Comparison of ENCODE assay signal across 23 cellular contexts in the genomic region with DNA sequence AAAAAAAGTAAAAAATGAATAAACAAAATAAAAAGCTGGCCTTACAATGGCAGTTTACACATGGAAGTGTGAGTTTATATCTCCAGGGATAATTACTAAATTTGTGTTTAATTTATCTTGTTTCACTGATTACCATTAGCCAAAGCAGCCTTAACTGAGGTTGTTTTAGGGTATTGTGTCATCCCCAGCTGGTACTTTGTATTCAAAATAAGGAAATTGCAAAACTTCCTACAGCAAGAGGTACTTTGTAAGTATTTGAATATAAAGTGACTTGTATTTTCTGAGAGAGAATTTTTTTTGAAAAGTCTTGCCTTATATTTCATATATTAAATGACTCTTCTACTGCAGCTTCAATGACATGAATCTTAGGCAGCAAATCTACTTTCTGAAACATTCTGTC. TPM values are rescaled to one million over a fixed set of nuclear protein-coding genes. Genes with fewer than 3 reads are reported as not detected.
DNase-seq lines count a peak whose midpoint lies in the region; ATAC-seq and TF ChIP-seq lines count a peak whose summit lies in the region.
"Had no signal": no experiment of that assay in that cellular context is flagged by ENCODE, and none has a peak within 500 bp of the region (broad histone marks: within the 10 kb centered on the region; RNA-seq: fewer than 3 reads in every experiment).

No MANE protein-coding gene starts in this region.

- no peak overlapping the region for H3K4me3 Mint-ChIP-seq in T-helper 2 cell treated with Interferon-gamma antibody and Interleukin-4, amounts not matched to agents 5 μg/mL and 100 μg/mL, for 36 hours
- no peak overlapping the region for H3K4me3 Mint-ChIP-seq in activated T-helper 17 cell treated with anti-CD3 and anti-CD28 coated beads, Interleukin-2, amount 50 U/mL, for 72 hours
- H3K4me3 Mint-ChIP-seq in activated T-cell treated with anti-CD3 and anti-CD28 coated beads, Interleukin-2, amount 50 U/mL, for 72 hours, result no peak overlapping the region
- H3K4me3 Mint-ChIP-seq: activated CD4-positive, alpha-beta T cell treated with anti-CD3 and anti-CD28 coated beads for 36 hours; nephron had no signal

- no peaks in the 10 kb centered on the region for H3K27me3 Mint-ChIP-seq in T-helper 2 cell treated with Interferon-gamma antibody and Interleukin-4, amounts not matched to agents 5 μg/mL and 100 μg/mL, for 36 hours (ENCODE audit: low read depth)
- no peaks in the 10 kb centered on the region for H3K27me3 Mint-ChIP-seq in activated T-helper 17 cell treated with anti-CD3 and anti-CD28 coated beads, Interleukin-2, amount 50 U/mL, for 72 hours
- no peaks in the 10 kb centered on the region for H3K27me3 Mint-ChIP-seq in activated T-cell treated with anti-CD3 and anti-CD28 coated beads, Interleukin-2, amount 50 U/mL, for 72 hours (ENCODE audit: low read depth)
- H3K27me3 Mint-ChIP-seq: activated CD4-positive, alpha-beta T cell treated with anti-CD3 and anti-CD28 coated beads for 36 hours had no signal

- peaks cover 54% of the 10 kb centered on the region for H3K4me1 Mint-ChIP-seq in T-helper 2 cell treated with Interferon-gamma antibody and Interleukin-4, amounts not matched to agents 5 μg/mL and 100 μg/mL, for 36 hours (ENCODE audit: low read depth)
- peaks cover 42% of the 10 kb centered on the region for H3K4me1 Mint-ChIP-seq in activated T-helper 17 cell treated with anti-CD3 and anti-CD28 coated beads, Interleukin-2, amount 50 U/mL, for 72 hours
- H3K4me1 Mint-ChIP-seq in activated T-cell treated with anti-CD3 and anti-CD28 coated beads, Interleukin-2, amount 50 U/mL, for 72 hours (ENCODE audit: low read depth), result peaks cover 58% of the 10 kb centered on the region

- TF ChIP-seq CTCF in Peyer's patch (IDR thresholded peaks at IDR 0.05), result no peak

- no peak overlapping the region for H3K4me3 ChIP-seq in Karpas-422 (ENCODE audit: low read length)
- H3K4me3 ChIP-seq in Peyer's patch, result no peak overlapping the region
- H3K4me3 ChIP-seq: BLaER1, MG63, suprapubic skin had no signal

- H3K79me2 ChIP-seq in Karpas-422 (ENCODE audit: low read length), result peaks cover 91% of the 10 kb centered on the region

- peak overlapping the region; percentile 69 for H3K27ac Mint-ChIP-seq in T-helper 2 cell treated with Interferon-gamma antibody and Interleukin-4, amounts not matched to agents 5 μg/mL and 100 μg/mL, for 36 hours
- H3K27ac Mint-ChIP-seq in activated T-helper 17 cell treated with anti-CD3 and anti-CD28 coated beads, Interleukin-2, amount 50 U/mL, for 72 hours, result peak overlapping the region; percentile 43
- no peak overlapping the region for H3K27ac Mint-ChIP-seq in activated T-cell treated with anti-CD3 and anti-CD28 coated beads, Interleukin-2, amount 50 U/mL, for 72 hours
- H3K27ac Mint-ChIP-seq: activated CD4-positive, alpha-beta T cell treated with anti-CD3 and anti-CD28 coated beads for 36 hours; nephron had no signal

- H3K9me3 Mint-ChIP-seq in T-helper 2 cell treated with Interferon-gamma antibody and Interleukin-4, amounts not matched to agents 5 μg/mL and 100 μg/mL, for 36 hours, result no peaks in the 10 kb centered on the region
- H3K9me3 Mint-ChIP-seq in activated T-helper 17 cell treated with anti-CD3 and anti-CD28 coated beads, Interleukin-2, amount 50 U/mL, for 72 hours, result no peaks in the 10 kb centered on the region
- no peaks in the 10 kb centered on the region for H3K9me3 Mint-ChIP-seq in activated T-cell treated with anti-CD3 and anti-CD28 coated beads, Interleukin-2, amount 50 U/mL, for 72 hours
- H3K9me3 Mint-ChIP-seq: nephron had no signal

- TF ChIP-seq POLR2A in Peyer's patch (IDR thresholded peaks at IDR 0.05), result no peak

- DNase-seq in T-helper 2 cell treated with Interferon-gamma antibody and Interleukin-4, amounts not matched to agents 5 μg/mL and 100 μg/mL, for 36 hours (ENCODE audit: low spot score), result no peak
- DNase-seq in T-helper 2 cell, result no peak
- DNase-seq in Karpas-422, result peak; percentile 63
- DNase-seq in lung microvascular endothelial cell (ENCODE audit: low read depth in 2 of 2), result peak; percentile 41 to 53
- DNase-seq in Peyer's patch, result no peak
- no peak for DNase-seq in DMS53 (lab: John Stamatoyannopoulos, UW)
- no peak for DNase-seq in activated T-cell treated with anti-CD3 and anti-CD28 coated beads, Interleukin-2, amount 50 U/mL, for 72 hours
- DNase-seq: activated CD4-positive, alpha-beta T cell treated with anti-CD3 and anti-CD28 coated beads for 36 hours; activated naive CD4-positive, alpha-beta T cell; anterior cingulate cortex; effector CD4-positive, alpha-beta T cell; MG63; NCI-H1694 treated with DMSO at 0.1 percent for 48 hours; NCI-H82; posterior cingulate gyrus; SK-N-SH had no signal

- peaks cover 21% of the 10 kb centered on the region for H3K36me3 Mint-ChIP-seq in T-helper 2 cell treated with Interferon-gamma antibody and Interleukin-4, amounts not matched to agents 5 μg/mL and 100 μg/mL, for 36 hours (ENCODE audit: low read depth)
- peaks cover 17% of the 10 kb centered on the region for H3K36me3 Mint-ChIP-seq in activated T-helper 17 cell treated with anti-CD3 and anti-CD28 coated beads, Interleukin-2, amount 50 U/mL, for 72 hours (ENCODE audit: low read depth)
- H3K36me3 Mint-ChIP-seq in activated T-cell treated with anti-CD3 and anti-CD28 coated beads, Interleukin-2, amount 50 U/mL, for 72 hours (ENCODE audit: insufficient read depth in 2 of 2), result peaks cover 0 to 4% of the 10 kb centered on the region in 2 donors

- H3K9me2 ChIP-seq in Karpas-422 (replicated peaks; ENCODE audit: insufficient read depth, low read length), result no peaks in the 10 kb centered on the region
- H3K9me2 ChIP-seq: SK-N-SH had no signal

- H3K4me1 ChIP-seq in Karpas-422 (ENCODE audit: low read length), result peaks cover 41% of the 10 kb centered on the region
- no peaks in the 10 kb centered on the region for H3K4me1 ChIP-seq in Peyer's patch

- H4K20me1 ChIP-seq in Karpas-422 (ENCODE audit: insufficient read depth, low read depth, low read length), result no peaks in the 10 kb centered on the region

- peak overlapping the region; percentile 54 for H3K27ac ChIP-seq in Karpas-422 (ENCODE audit: low read length)
- no peak overlapping the region for H3K27ac ChIP-seq in Peyer's patch
- H3K27ac ChIP-seq: BLaER1, suprapubic skin had no signal

- H3K9me3 ChIP-seq in Karpas-422 (ENCODE audit: low read length), result no peaks in the 10 kb centered on the region
- no peaks in the 10 kb centered on the region for H3K9me3 ChIP-seq in Peyer's patch
- H3K9me3 ChIP-seq: BLaER1, MG63, SK-N-SH, suprapubic skin had no signal

- no peak overlapping the region for H2AFZ ChIP-seq in Karpas-422 (ENCODE audit: low read length)

- no peaks in the 10 kb centered on the region for H3K27me3 ChIP-seq in Karpas-422 (ENCODE audit: low read length)
- no peaks in the 10 kb centered on the region for H3K27me3 ChIP-seq in Peyer's patch
- H3K27me3 ChIP-seq: BLaER1, MG63, suprapubic skin had no signal

- H3K4me2 ChIP-seq in Karpas-422 (ENCODE audit: low read depth, low read length, poor library complexity, severe bottlenecking), result peak overlapping the region; percentile 30
- H3K4me2 ChIP-seq: BLaER1, SK-N-SH had no signal

- H3K9ac ChIP-seq in Karpas-422 (ENCODE audit: low read length), result no peak overlapping the region
- H3K9ac ChIP-seq: BLaER1, SK-N-SH had no signal

- H3K36me3 ChIP-seq in Karpas-422 (ENCODE audit: insufficient read depth, low read length) (peaks cover 6% of the 10 kb centered on the region; the same call in 1 of the 2 replicates), Peyer's patch (no peaks in the 10 kb centered on the region)
- H3K36me3 ChIP-seq: MG63, suprapubic skin had no signal

- no peak for ATAC-seq in activated T-helper 17 cell treated with anti-CD3 and anti-CD28 coated beads, Interleukin-2, amount 50 U/mL, for 72 hours (replicated peaks)
- no peak for ATAC-seq in activated T-cell treated with anti-CD3 and anti-CD28 coated beads, Interleukin-2, amount 50 U/mL, for 72 hours (replicated peaks in 1 of 2)
- ATAC-seq: activated CD4-positive, alpha-beta T cell treated with anti-CD3 and anti-CD28 coated beads for 36 hours; esophagus mucosa; Panc1 had no signal

RNA-seq across cellular contexts. Expression of gene FNTB, which starts 6.6 kb away (rescaled TPM):
- 15.2 and 16.0 TPM in 2 replicates for total RNA-seq in Karpas-422 (2014; rRNA removed; shearing (Covaris generic); ENCODE audit: low replicate concordance)
- total RNA-seq in activated T-helper 17 cell treated with anti-CD3 and anti-CD28 coated beads, Interleukin-2, amount 50 U/mL, for 72 hours, result 10 to 100 TPM; 24.7 to 47.1 TPM
- total RNA-seq in lung microvascular endothelial cell, result 5.0 and 8.5 TPM in 2 replicates
- total RNA-seq in Peyer's patch, result 10 to 100 TPM; 11.9 to 25.6 (median 17.6) TPM
- 10 to 100 TPM; 14.4 to 17.1 TPM for total RNA-seq in activated T-cell treated with anti-CD3 and anti-CD28 coated beads, Interleukin-2, amount 50 U/mL, for 72 hours

RNA-seq across cellular contexts. Expression of gene RAB15, which starts 21.1 kb away (rescaled TPM):
- total RNA-seq in Karpas-422 (2014; rRNA removed; shearing (Covaris generic); ENCODE audit: low replicate concordance), result 0.83 and 1.2 TPM in 2 replicates
- 1 to 10 TPM; 4.3 to 7.2 TPM for total RNA-seq in activated T-helper 17 cell treated with anti-CD3 and anti-CD28 coated beads, Interleukin-2, amount 50 U/mL, for 72 hours
- total RNA-seq in lung microvascular endothelial cell (4.6 and 6.5 TPM in 2 replicates), Peyer's patch (10 to 100 TPM; 17.4 to 29.8 (median 22.4) TPM)
- total RNA-seq in activated T-cell treated with anti-CD3 and anti-CD28 coated beads, Interleukin-2, amount 50 U/mL, for 72 hours, result 1 to 10 TPM; 4.4 to 6.0 TPM

RNA-seq across cellular contexts. Expression of gene GPX2, which starts 50.7 kb away (rescaled TPM):
- not detected in 2 replicates for total RNA-seq in Karpas-422 (2014; rRNA removed; shearing (Covaris generic); ENCODE audit: low replicate concordance)
- total RNA-seq in activated T-helper 17 cell treated with anti-CD3 and anti-CD28 coated beads, Interleukin-2, amount 50 U/mL, for 72 hours, result not detected
- total RNA-seq in lung microvascular endothelial cell (not detected in 2 replicates), Peyer's patch (100 to 1,000 TPM; 115 to 286 (median 143) TPM)
- total RNA-seq in activated T-cell treated with anti-CD3 and anti-CD28 coated beads, Interleukin-2, amount 50 U/mL, for 72 hours, result not detected
- total RNA-seq: activated CD4-positive, alpha-beta T cell treated with anti-CD3 and anti-CD28 coated beads for 36 hours; glomerular endothelial cell had no signal

Comparison
In these comparisons a context has a peak if more than half of its experiments do, and no peak if none do; other contexts are left out.
1. DNase-seq: peak in Karpas-422 (single experiment) and lung microvascular endothelial cell (2 of 2); none in T-helper 2 cell treated with Interferon-gamma antibody and Interleukin-4, amounts not matched to agents 5 μg/mL and 100 μg/mL, for 36 hours (single experiment), T-helper 2 cell (0 of 5), Peyer's patch (0 of 3), DMS53 (single experiment) and activated T-cell treated with anti-CD3 and anti-CD28 coated beads, Interleukin-2, amount 50 U/mL, for 72 hours (0 of 2).
2. RNA of gene GPX2, which starts 50.7 kb away (total RNA-seq): 115 to 286 TPM in Peyer's patch; not detected in activated T-cell treated with anti-CD3 and anti-CD28 coated beads, Interleukin-2, amount 50 U/mL, for 72 hours, not detected in Karpas-422, not detected in activated T-helper 17 cell treated with anti-CD3 and anti-CD28 coated beads, Interleukin-2, amount 50 U/mL, for 72 hours and not detected in lung microvascular endothelial cell; every median in the first group is over 10 times any median in the second.